In genomic region chr12:6355491-6356373, GRCh38 we compare ENCODE assay signal across 1 cellular context.
TF ChIP-seq lines count a peak whose summit lies in the region.

No MANE protein-coding gene starts in this region.

TF ChIP-seq in GM23338, 12 proteins besides CTCF, POLR2A, EP300 and RAD21 (continued from another document):
- TF ChIP-seq ETS1 (IDR thresholded peaks at IDR 0.05) (no peak), ZNF462 (CRISPR knock-in tag; IDR thresholded peaks at IDR 0.05) (no peak), JUNB (IDR thresholded peaks at IDR 0.05; ENCODE audit: unreplicated experiment) (no peak)
